Comparison of ENCODE assay signal across 9 cellular contexts in the genomic region with DNA sequence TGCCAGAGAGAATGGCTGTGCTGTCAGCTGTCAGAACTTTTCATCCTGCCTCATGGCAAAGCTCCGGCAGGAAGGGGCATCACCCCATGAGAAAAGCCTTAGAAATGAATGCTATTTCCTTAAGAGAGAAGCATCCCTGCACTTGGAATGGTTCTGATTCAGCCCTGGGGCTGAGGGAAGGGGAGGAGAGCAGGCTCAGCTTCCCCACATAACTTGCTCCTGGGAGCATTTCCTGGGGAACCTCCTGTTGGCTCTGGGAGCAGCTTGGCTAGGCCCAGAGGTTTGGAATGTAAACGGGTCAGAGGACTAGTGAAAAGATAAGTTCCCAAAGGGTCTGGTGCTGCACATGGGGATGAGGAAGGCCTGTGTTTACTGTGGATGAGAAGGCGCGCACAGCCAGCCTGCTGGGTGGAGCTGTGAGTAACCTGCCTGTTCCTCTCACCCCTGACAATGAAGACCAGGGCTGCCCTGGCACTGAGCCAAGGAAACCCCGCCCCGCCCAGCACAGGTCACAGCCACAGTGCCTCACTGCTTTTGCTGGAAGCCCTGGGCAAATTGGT. TPM values are rescaled to one million over a fixed set of nuclear protein-coding genes. Genes with fewer than 3 reads are reported as not detected.
DNase-seq lines count a peak whose midpoint lies in the region; ATAC-seq and TF ChIP-seq lines count a peak whose summit lies in the region.
"Had no signal": no experiment of that assay in that cellular context is flagged by ENCODE, and none has a peak within 500 bp of the region (broad histone marks: within the 10 kb centered on the region; RNA-seq: fewer than 3 reads in every experiment).

No MANE protein-coding gene starts in this region.

- DNase-seq in DMS153 treated with DMSO at 0.1 percent for 48 hours (lab: John Stamatoyannopoulos, UW; ENCODE audit: unreplicated experiment) (peak; percentile 95), NCI-H146 treated with DMSO at 0.1 percent for 48 hours (lab: John Stamatoyannopoulos, UW; ENCODE audit: unreplicated experiment) (peak; percentile 74), coronary artery (ENCODE audit: low spot score) (peak; percentile 95), testis (peak; percentile 60), GM13976 (ENCODE audit: low spot score) (no peak)

- ATAC-seq in HG02623 (IDR thresholded peaks at IDR 0.05; ENCODE audit: unreplicated experiment) = no peak

- peak overlapping the region; percentile 44 for H3K27ac ChIP-seq in VCaP
- H3K27ac ChIP-seq in coronary artery = peak overlapping the region; percentile 82 to 92
- H3K27ac ChIP-seq in mesodermal cell (ENCODE audit: low read depth, low read length, severe bottlenecking) = peak overlapping the region; percentile 71
- H3K27ac ChIP-seq in testis = peak overlapping the region; percentile 60 to 77

- no peaks in the 10 kb centered on the region for H3K36me3 ChIP-seq in mesodermal cell (ENCODE audit: control insufficient read depth, insufficient read depth, low read length)
- H3K36me3 ChIP-seq in testis (ENCODE audit: low read depth, missing control alignments) = no peaks in the 10 kb centered on the region

- intact Hi-C loops in testis (cut with DNase I; ENCODE audit: low total_unique reads) = loop anchor here (10.0 kb wide), 3 partner anchors 106 to 206 kb away; no protein-coding TSS in a partner anchor

- in situ Hi-C loops in GM13976 (cut with MboI; ENCODE audit: low sequenced_read_pairs, unreplicated experiment) = loop anchor here (10.0 kb wide), 1 partner anchor 206 kb away; no protein-coding TSS in a partner anchor

- no peak for TF ChIP-seq POLR2A in testis (IDR thresholded peaks at IDR 0.05)

- whole genome bisulfite sequencing in mesodermal cell (ENCODE audit: insufficient coverage in 2 of 2), 2 experiments = 43 to 53% methylated on average over 4 to 5 of the region's 6 CpGs
- WGBS in testis, 2 donors = 29 to 56% methylated on average over 6 of the region's 6 CpGs

- no peaks in the 10 kb centered on the region for H3K9me3 ChIP-seq in mesodermal cell (ENCODE audit: control insufficient read depth, low read length)
- H3K9me3 ChIP-seq in testis = no peaks in the 10 kb centered on the region

- H3K4me1 ChIP-seq in mesodermal cell (ENCODE audit: control insufficient read depth, insufficient read depth, low read length, poor library complexity, severe bottlenecking) (peaks cover 52% of the 10 kb centered on the region), testis (no peaks in the 10 kb centered on the region)

- no peak for TF ChIP-seq CTCF in VCaP (conservative IDR thresholded peaks at IDR 0.05)
- no peak for TF ChIP-seq CTCF in coronary artery (IDR thresholded peaks at IDR 0.05)
- TF ChIP-seq CTCF in testis (IDR thresholded peaks at IDR 0.05) = no peak
- no peak for TF ChIP-seq CTCF in GM13976 (IDR thresholded peaks at IDR 0.05; ENCODE audit: borderline replicate concordance, control extremely low read depth, extremely low read depth, insufficient read depth, missing control alignments)

- H3K4me3 ChIP-seq in coronary artery (peak overlapping the region; percentile 86), mesodermal cell (ENCODE audit: extremely low read depth, insufficient read depth, low read length, poor library complexity, severe bottlenecking) (no peak overlapping the region), testis (no peak overlapping the region)

- no peaks in the 10 kb centered on the region for H3K27me3 ChIP-seq in testis

RNA-seq across cellular contexts. Expression of a gene that starts 5.0 kb away (rescaled TPM):
- 4.9 TPM for polyA plus RNA-seq in mesodermal cell (2013, experiment 1 of 2)
- polyA plus RNA-seq in mesodermal cell (2013, experiment 2 of 2) = 6.5 TPM
- 1 to 10 TPM; 9.6 to 10.0 TPM for total RNA-seq in testis
- 26.5 TPM for polyA plus RNA-seq in testis (ENCODE audit: insufficient read depth, low read depth, low replicate concordance)

RNA-seq across cellular contexts. Expression of a gene that starts 13.3 kb away (rescaled TPM):
- 0.22 TPM for polyA plus RNA-seq in mesodermal cell (2013, experiment 1 of 2)
- not detected for polyA plus RNA-seq in mesodermal cell (2013, experiment 2 of 2)
- under 1 TPM; 0.55 to 0.87 TPM for total RNA-seq in testis
- 1.1 TPM for polyA plus RNA-seq in testis (ENCODE audit: insufficient read depth, low read depth, low replicate concordance)
- total RNA-seq: neural crest cell had no signal
